In genomic region chr2:229970406-229970805, GRCh38 we compare ENCODE assay signal across 7 cellular contexts.
"Had no signal": no experiment of that assay in that cellular context is flagged by ENCODE, and none has a peak within 500 bp of the region (broad histone marks: within the 10 kb centered on the region; RNA-seq: fewer than 3 reads in every experiment).

No MANE protein-coding gene starts in this region.

- H3K36me3 Mint-ChIP-seq: IgD-negative memory B cell had no signal

- H3K4me1 Mint-ChIP-seq: IgD-negative memory B cell had no signal

- H3K36me3 ChIP-seq: HAP-1 had no signal

- H3K27ac Mint-ChIP-seq: HFFc6, IgD-negative memory B cell had no signal

- H3K27me3 Mint-ChIP-seq: IgD-negative memory B cell had no signal

- H3K4me3 Mint-ChIP-seq: HFFc6, IgD-negative memory B cell had no signal

- H3K27ac ChIP-seq: GM23248, HL-60 had no signal

- DNase-seq: GM23248, GOT3, H7, HFFc6 had no signal

- H3K9me3 ChIP-seq: HAP-1 had no signal

- H3K4me1 ChIP-seq: HAP-1 had no signal

- H3K9me3 Mint-ChIP-seq: HFFc6, IgD-negative memory B cell had no signal

- H3K4me3 ChIP-seq: GM23248, HAP-1 had no signal
